18 cellular contexts compared by ENCODE assay signal in the genomic region with DNA sequence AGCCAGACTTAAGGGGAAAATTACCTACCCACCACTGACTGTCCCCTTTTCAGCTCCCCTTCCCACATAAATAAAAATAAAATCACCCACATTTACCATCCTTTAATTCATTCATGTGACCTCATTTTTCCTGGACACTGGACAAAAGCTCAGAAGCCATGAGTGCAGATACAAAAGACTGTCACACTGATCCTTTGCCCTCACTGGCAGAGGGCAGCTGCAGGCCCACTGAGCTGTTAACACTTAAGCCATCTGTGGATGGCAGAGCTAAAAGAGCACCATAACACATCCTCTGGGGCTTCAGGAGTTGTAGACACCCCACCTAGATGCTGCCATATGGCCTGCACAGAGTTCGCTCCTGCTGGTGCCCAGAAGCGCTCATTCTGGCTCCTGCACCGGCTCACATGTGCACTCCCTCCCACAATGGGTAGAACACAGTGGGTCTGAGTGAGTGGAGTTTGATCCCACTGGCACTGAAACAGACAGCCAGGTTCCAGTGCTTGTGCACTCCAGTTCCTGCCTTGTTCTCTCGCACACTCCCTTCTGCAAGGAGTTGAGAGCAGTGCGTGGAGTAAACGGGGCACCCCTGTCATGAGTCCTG. TPM values are rescaled to one million over a fixed set of nuclear protein-coding genes. Genes with fewer than 3 reads are reported as not detected.
A peak's percentile ranks its signal among the peaks of the same experiment; 100 is the strongest.
DNase-seq lines count a peak whose midpoint lies in the region; ATAC-seq and TF ChIP-seq lines count a peak whose summit lies in the region.
"Had no signal": no experiment of that assay in that cellular context is flagged by ENCODE, and none has a peak within 500 bp of the region (broad histone marks: within the 10 kb centered on the region; RNA-seq: fewer than 3 reads in every experiment).

No MANE protein-coding gene starts in this region.

- ATAC-seq in activated CD8-positive, alpha-beta T cell treated with anti-CD3 and anti-CD28 coated beads, Interleukin-2, amount 10 ng/mL, durations not matched to agents 7 days and 5 days, result no peak
- ATAC-seq in activated CD8-positive, alpha-beta T cell treated with anti-CD3 and anti-CD28 coated beads for 36 hours, result no peak
- no peak for ATAC-seq in HG03139 (IDR thresholded peaks at IDR 0.05; ENCODE audit: unreplicated experiment)
- ATAC-seq in GM21786 (IDR thresholded peaks at IDR 0.05; ENCODE audit: unreplicated experiment), result no peak
- ATAC-seq: activated T-cell treated with anti-CD3 and anti-CD28 coated beads, Interleukin-2, amount 50 U/mL, for 4 hours; mucosa of descending colon had no signal

- H3K27me3 Mint-ChIP-seq in activated CD8-positive, alpha-beta T cell treated with anti-CD3 and anti-CD28 coated beads, Interleukin-2, amount 10 ng/mL, durations not matched to agents 7 days and 5 days (ENCODE audit: low read depth), result no peaks in the 10 kb centered on the region
- no peaks in the 10 kb centered on the region for H3K27me3 Mint-ChIP-seq in activated CD8-positive, alpha-beta T cell treated with anti-CD3 and anti-CD28 coated beads for 36 hours
- H3K27me3 Mint-ChIP-seq in glutamatergic neuron (ENCODE audit: unreplicated experiment), result peaks cover 11% of the 10 kb centered on the region
- H3K27me3 Mint-ChIP-seq: activated naive CD4-positive, alpha-beta T cell treated with anti-CD3 and anti-CD28 coated beads, Interleukin-2, amount 50 U/mL, for 24 hours had no signal

- CTCF ChIA-PET in activated CD8-positive, alpha-beta T cell treated with anti-CD3 and anti-CD28 coated beads, Interleukin-2, amount 10 ng/mL, durations not matched to agents 7 days and 5 days (lab: Charles Lee), result interaction anchor here (0.8 to 1.1 kb wide), 4 partner anchors 8 to 111 kb away, joined by 3 to 4 read pairs (median 3); no protein-coding TSS in a partner anchor
- CTCF ChIA-PET in activated CD8-positive, alpha-beta T cell treated with anti-CD3 and anti-CD28 coated beads for 36 hours (lab: Charles Lee), result interaction anchor here (0.8 to 1.6 kb wide), 3 partner anchors 22 to 111 kb away, joined by 3 to 5 read pairs (median 4); no protein-coding TSS in a partner anchor

- H3K9me3 Mint-ChIP-seq in activated CD8-positive, alpha-beta T cell treated with anti-CD3 and anti-CD28 coated beads, Interleukin-2, amount 10 ng/mL, durations not matched to agents 7 days and 5 days (ENCODE audit: insufficient read depth), result no peaks in the 10 kb centered on the region
- no peaks in the 10 kb centered on the region for H3K9me3 Mint-ChIP-seq in activated CD8-positive, alpha-beta T cell treated with anti-CD3 and anti-CD28 coated beads for 36 hours
- H3K9me3 Mint-ChIP-seq in glutamatergic neuron (ENCODE audit: unreplicated experiment), result peaks cover 8% of the 10 kb centered on the region
- H3K9me3 Mint-ChIP-seq: activated naive CD4-positive, alpha-beta T cell treated with anti-CD3 and anti-CD28 coated beads, Interleukin-2, amount 50 U/mL, for 24 hours; activated T-cell treated with anti-CD3 and anti-CD28 coated beads, Interleukin-2, amount 50 U/mL, for 4 hours had no signal

- peaks cover 13% of the 10 kb centered on the region for H3K36me3 Mint-ChIP-seq in activated CD8-positive, alpha-beta T cell treated with anti-CD3 and anti-CD28 coated beads, Interleukin-2, amount 10 ng/mL, durations not matched to agents 7 days and 5 days (ENCODE audit: low read depth)
- H3K36me3 Mint-ChIP-seq in activated CD8-positive, alpha-beta T cell treated with anti-CD3 and anti-CD28 coated beads for 36 hours (ENCODE audit: low read depth), result peaks cover 5% of the 10 kb centered on the region
- no peaks in the 10 kb centered on the region for H3K36me3 Mint-ChIP-seq in glutamatergic neuron (ENCODE audit: unreplicated experiment)

- peak overlapping the region; percentile 42 for H3K27ac Mint-ChIP-seq in activated CD8-positive, alpha-beta T cell treated with anti-CD3 and anti-CD28 coated beads, Interleukin-2, amount 10 ng/mL, durations not matched to agents 7 days and 5 days
- no peak overlapping the region for H3K27ac Mint-ChIP-seq in activated CD8-positive, alpha-beta T cell treated with anti-CD3 and anti-CD28 coated beads for 36 hours
- H3K27ac Mint-ChIP-seq in glutamatergic neuron (ENCODE audit: unreplicated experiment), result peak overlapping the region; percentile 99
- H3K27ac Mint-ChIP-seq: activated naive CD4-positive, alpha-beta T cell treated with anti-CD3 and anti-CD28 coated beads, Interleukin-2, amount 50 U/mL, for 24 hours had no signal

- no peak overlapping the region for H3K4me3 Mint-ChIP-seq in activated CD8-positive, alpha-beta T cell treated with anti-CD3 and anti-CD28 coated beads, Interleukin-2, amount 10 ng/mL, durations not matched to agents 7 days and 5 days
- H3K4me3 Mint-ChIP-seq in activated CD8-positive, alpha-beta T cell treated with anti-CD3 and anti-CD28 coated beads for 36 hours, result no peak overlapping the region
- H3K4me3 Mint-ChIP-seq in glutamatergic neuron (ENCODE audit: unreplicated experiment), result peak overlapping the region; percentile 80
- H3K4me3 Mint-ChIP-seq: activated naive CD4-positive, alpha-beta T cell treated with anti-CD3 and anti-CD28 coated beads, Interleukin-2, amount 50 U/mL, for 24 hours; activated T-cell treated with anti-CD3 and anti-CD28 coated beads, Interleukin-2, amount 50 U/mL, for 4 hours had no signal

- TF ChIP-seq CTCF in activated CD8-positive, alpha-beta T cell treated with anti-CD3 and anti-CD28 coated beads for 36 hours (IDR thresholded peaks at IDR 0.05), result no peak
- no peak for TF ChIP-seq CTCF in glutamatergic neuron (IDR thresholded peaks at IDR 0.05; ENCODE audit: partially characterized antibody, unreplicated experiment)

- intact Hi-C loops in activated CD8-positive, alpha-beta T cell treated with anti-CD3 and anti-CD28 coated beads for 36 hours (cut with micrococcal nuclease), result no loop called here

- H3K27ac ChIP-seq in substantia nigra (ENCODE audit: low read depth, low read length, poor library complexity, severe bottlenecking), result peak overlapping the region; percentile 66
- H3K27ac ChIP-seq: BLaER1 treated with 17β-estradiol and CSF1 and Interleukin-3, amounts not matched to agents 10 nM and 100 nM; coronary artery; heart left ventricle; uterus had no signal

- DNase-seq in activated CD8-positive, alpha-beta T cell treated with anti-CD3 and anti-CD28 coated beads, Interleukin-2, amount 10 ng/mL, durations not matched to agents 7 days and 5 days, result no peak
- no peak for DNase-seq in activated CD8-positive, alpha-beta T cell treated with anti-CD3 and anti-CD28 coated beads for 36 hours
- DNase-seq in NCI-H524 treated with DMSO at 0.1 percent for 48 hours (lab: John Stamatoyannopoulos, UW) (peak; percentile 81), glutamatergic neuron (peak; percentile 54), substantia nigra (lab: John Stamatoyannopoulos, UW) (peak in 10 of 49 donors; percentile 7 to 43 (median 28)), LoVo (ENCODE audit: low spot score) (no peak)
- DNase-seq: activated T-cell treated with anti-CD3 and anti-CD28 coated beads, Interleukin-2, amount 50 U/mL, for 4 hours; heart left ventricle; mucosa of descending colon; NCI-H1105 treated with DMSO at 0.1 percent for 48 hours; NCI-H526 treated with DMSO at 0.1 percent for 48 hours; SHP77 treated with DMSO at 0.1 percent for 48 hours; uterus had no signal

- POLR2A ChIA-PET in activated CD8-positive, alpha-beta T cell treated with anti-CD3 and anti-CD28 coated beads, Interleukin-2, amount 10 ng/mL, durations not matched to agents 7 days and 5 days (lab: Charles Lee), result no interaction called here
- POLR2A ChIA-PET in activated CD8-positive, alpha-beta T cell treated with anti-CD3 and anti-CD28 coated beads for 36 hours (lab: Charles Lee), result interaction anchor here (0.6 to 1.3 kb wide), 2 partner anchors 117 to 222 kb away, joined by 3 read pairs; no protein-coding TSS in a partner anchor

- H3K4me1 Mint-ChIP-seq in activated CD8-positive, alpha-beta T cell treated with anti-CD3 and anti-CD28 coated beads, Interleukin-2, amount 10 ng/mL, durations not matched to agents 7 days and 5 days (ENCODE audit: low read depth), result peaks cover 28% of the 10 kb centered on the region
- H3K4me1 Mint-ChIP-seq in activated CD8-positive, alpha-beta T cell treated with anti-CD3 and anti-CD28 coated beads for 36 hours (ENCODE audit: low read depth), result peaks cover 16% of the 10 kb centered on the region
- H3K4me1 Mint-ChIP-seq in glutamatergic neuron (ENCODE audit: low read depth, unreplicated experiment), result peaks cover 50% of the 10 kb centered on the region

RNA-seq across cellular contexts. Expression of a gene that starts 38.8 kb away (rescaled TPM):
- total RNA-seq in activated CD8-positive, alpha-beta T cell treated with anti-CD3 and anti-CD28 coated beads, Interleukin-2, amount 10 ng/mL, durations not matched to agents 7 days and 5 days, result 10 to 100 TPM; 40.4 to 41.6 TPM
- 10 to 100 TPM; 41.9 to 44.1 TPM for total RNA-seq in activated CD8-positive, alpha-beta T cell treated with anti-CD3 and anti-CD28 coated beads for 36 hours
- total RNA-seq in glutamatergic neuron (ENCODE audit: unreplicated experiment), result 66.0 TPM

RNA-seq across cellular contexts. Expression of a gene that starts 41.4 kb away (rescaled TPM):
- 100 to 1,000 TPM; 125 to 128 TPM for total RNA-seq in activated CD8-positive, alpha-beta T cell treated with anti-CD3 and anti-CD28 coated beads, Interleukin-2, amount 10 ng/mL, durations not matched to agents 7 days and 5 days
- 100 to 1,000 TPM; 159 to 168 TPM for total RNA-seq in activated CD8-positive, alpha-beta T cell treated with anti-CD3 and anti-CD28 coated beads for 36 hours
- 99.7 TPM for total RNA-seq in glutamatergic neuron (ENCODE audit: unreplicated experiment)

Comparison
In these comparisons a context has a peak if more than half of its experiments do, and no peak if none do; other contexts are left out.
1. DNase-seq: peak in NCI-H524 treated with DMSO at 0.1 percent for 48 hours (single experiment) and glutamatergic neuron (single experiment); none in activated CD8-positive, alpha-beta T cell treated with anti-CD3 and anti-CD28 coated beads, Interleukin-2, amount 10 ng/mL, durations not matched to agents 7 days and 5 days (single experiment), activated CD8-positive, alpha-beta T cell treated with anti-CD3 and anti-CD28 coated beads for 36 hours (single experiment) and LoVo (single experiment).